19 cellular contexts compared by ENCODE assay signal in genomic region chr7:15174470-15174869, GRCh38.
DNase-seq lines count a peak whose midpoint lies in the region; ATAC-seq and TF ChIP-seq lines count a peak whose summit lies in the region.
"Had no signal": no experiment of that assay in that cellular context is flagged by ENCODE, and none has a peak within 500 bp of the region (broad histone marks: within the 10 kb centered on the region; RNA-seq: fewer than 3 reads in every experiment).

No MANE protein-coding gene starts in this region.

- H3K4me3 ChIP-seq in ACC112 (ENCODE audit: low read depth, low read length): 0 out of 2 replicates have a peak overlapping the region, but pooled peaks have one; percentile 61
- no peak overlapping the region for H3K4me3 ChIP-seq in Loucy (ENCODE audit: low read length, poor library complexity, severe bottlenecking)
- H3K4me3 ChIP-seq: A549, BLaER1 had no signal

- H3K4me3 Mint-ChIP-seq in activated naive CD4-positive, alpha-beta T cell treated with anti-CD3 and anti-CD28 coated beads, Interleukin-2, amount 10 ng/mL, durations not matched to agents 7 days and 5 days: no peak overlapping the region
- H3K4me3 Mint-ChIP-seq: CD14-positive monocyte; CD4-positive, alpha-beta memory T cell had no signal

- CTCF ChIA-PET in activated naive CD4-positive, alpha-beta T cell treated with anti-CD3 and anti-CD28 coated beads, Interleukin-2, amount 10 ng/mL, durations not matched to agents 7 days and 5 days (lab: Charles Lee): no interaction called here

- peaks cover 2% of the 10 kb centered on the region for H3K9me3 Mint-ChIP-seq in activated naive CD4-positive, alpha-beta T cell treated with anti-CD3 and anti-CD28 coated beads, Interleukin-2, amount 10 ng/mL, durations not matched to agents 7 days and 5 days

- H3K9ac ChIP-seq in Loucy (ENCODE audit: low read depth, low read length, poor library complexity, severe bottlenecking): no peak overlapping the region
- H3K9ac ChIP-seq: BLaER1 had no signal

- ATAC-seq in SK-N-SH treated with all-trans-retinoic acid at 6 μM for 48 hours (peak; percentile 54), left cardiac atrium (no peak)
- ATAC-seq: A549, HCT116 had no signal

- H3K4me1 Mint-ChIP-seq in activated naive CD4-positive, alpha-beta T cell treated with anti-CD3 and anti-CD28 coated beads, Interleukin-2, amount 10 ng/mL, durations not matched to agents 7 days and 5 days: no peaks in the 10 kb centered on the region
- H3K4me1 Mint-ChIP-seq: CD14-positive monocyte; CD4-positive, alpha-beta memory T cell had no signal

- DNase-seq in NCI-H146 (lab: John Stamatoyannopoulos, UW) (peak; percentile 1), NCI-H146 treated with DMSO at 0.1 percent for 48 hours (lab: John Stamatoyannopoulos, UW; ENCODE audit: unreplicated experiment) (no peak), DMS53 (lab: John Stamatoyannopoulos, UW) (no peak), left cardiac atrium (no peak)
- DNase-seq in activated naive CD4-positive, alpha-beta T cell treated with anti-CD3 and anti-CD28 coated beads, Interleukin-2, amount 10 ng/mL, durations not matched to agents 7 days and 5 days: no peak
- DNase-seq: CD4-positive, alpha-beta memory T cell; DMS153; DMS79 treated with DMSO at 0.1 percent for 48 hours; GF-D8; GOT3; H7 had no signal

- no peaks in the 10 kb centered on the region for H3K36me3 ChIP-seq in ACC112 (ENCODE audit: insufficient read depth, low read length)
- H3K36me3 ChIP-seq in Loucy (ENCODE audit: insufficient read depth, low read length): no peaks in the 10 kb centered on the region
- H3K36me3 ChIP-seq: BLaER1 had no signal

- intact Hi-C loops in left cardiac atrium (cut with DNase I): no loop called here

- H3K27me3 ChIP-seq in ACC112 (ENCODE audit: insufficient read depth, low read length): no peaks in the 10 kb centered on the region
- H3K27me3 ChIP-seq in Loucy (ENCODE audit: insufficient read depth, low read length, poor library complexity, severe bottlenecking): no peaks in the 10 kb centered on the region
- H3K27me3 ChIP-seq: BLaER1 had no signal

- peak overlapping the region; percentile 83 for H2AFZ ChIP-seq in ACC112 (ENCODE audit: low read length, unreplicated experiment)
- 0 out of 2 replicates have a peak overlapping the region, but pooled peaks have one; percentile 44 for H2AFZ ChIP-seq in Loucy (ENCODE audit: low read length)

- no peaks in the 10 kb centered on the region for H3K9me2 ChIP-seq in Loucy (replicated peaks; ENCODE audit: low read depth, low read length)

- H3K79me2 ChIP-seq in ACC112 (ENCODE audit: control insufficient read depth, insufficient read depth, low read length, unreplicated experiment) (no peaks in the 10 kb centered on the region), Loucy (ENCODE audit: insufficient read depth, low read length) (no peaks in the 10 kb centered on the region)

- H3F3A ChIP-seq in Loucy (ENCODE audit: low read depth): no peaks in the 10 kb centered on the region

- H3K27ac ChIP-seq in ACC112 (ENCODE audit: low read depth, low read length): no peak overlapping the region
- H3K27ac ChIP-seq: 22Rv1, A549, BLaER1 had no signal

- no peak overlapping the region for H3K4me2 ChIP-seq in Loucy (ENCODE audit: low read depth, low read length, poor library complexity, severe bottlenecking)
- H3K4me2 ChIP-seq: A549, BLaER1 had no signal

- H3K4me1 ChIP-seq in ACC112 (ENCODE audit: control insufficient read depth, insufficient read depth, low read length, unreplicated experiment): peaks cover 20% of the 10 kb centered on the region
- H3K4me1 ChIP-seq in Loucy (ENCODE audit: insufficient read depth, low read length, poor library complexity, severe bottlenecking): no peaks in the 10 kb centered on the region
- H3K4me1 ChIP-seq: A549, BLaER1 had no signal

- no peaks in the 10 kb centered on the region for H4K20me1 ChIP-seq in Loucy (ENCODE audit: insufficient read depth, low read length, poor library complexity, severe bottlenecking)
- H4K20me1 ChIP-seq: BLaER1 had no signal

- no peaks in the 10 kb centered on the region for H3K27me3 Mint-ChIP-seq in activated naive CD4-positive, alpha-beta T cell treated with anti-CD3 and anti-CD28 coated beads, Interleukin-2, amount 10 ng/mL, durations not matched to agents 7 days and 5 days
- H3K27me3 Mint-ChIP-seq: CD4-positive, alpha-beta memory T cell had no signal

- no peaks in the 10 kb centered on the region for H3K36me3 Mint-ChIP-seq in activated naive CD4-positive, alpha-beta T cell treated with anti-CD3 and anti-CD28 coated beads, Interleukin-2, amount 10 ng/mL, durations not matched to agents 7 days and 5 days
- H3K36me3 Mint-ChIP-seq: CD14-positive monocyte; CD4-positive, alpha-beta memory T cell had no signal

- no peak for TF ChIP-seq CTCF in Loucy (conservative IDR thresholded peaks at IDR 0.05; ENCODE audit: low read length)

- no peak overlapping the region for H3K27ac Mint-ChIP-seq in activated naive CD4-positive, alpha-beta T cell treated with anti-CD3 and anti-CD28 coated beads, Interleukin-2, amount 10 ng/mL, durations not matched to agents 7 days and 5 days
- H3K27ac Mint-ChIP-seq: CD14-positive monocyte; CD4-positive, alpha-beta memory T cell had no signal

- H3K9me3 ChIP-seq in Loucy (ENCODE audit: insufficient read depth, low read depth, low read length): no peaks in the 10 kb centered on the region
- H3K9me3 ChIP-seq: A549, BLaER1 had no signal

TF ChIP-seq in SK-N-SH treated with all-trans-retinoic acid at 6 μM for 48 hours, 23 proteins besides CTCF, POLR2A, EP300 and RAD21:
- TF ChIP-seq, protein P1, sequence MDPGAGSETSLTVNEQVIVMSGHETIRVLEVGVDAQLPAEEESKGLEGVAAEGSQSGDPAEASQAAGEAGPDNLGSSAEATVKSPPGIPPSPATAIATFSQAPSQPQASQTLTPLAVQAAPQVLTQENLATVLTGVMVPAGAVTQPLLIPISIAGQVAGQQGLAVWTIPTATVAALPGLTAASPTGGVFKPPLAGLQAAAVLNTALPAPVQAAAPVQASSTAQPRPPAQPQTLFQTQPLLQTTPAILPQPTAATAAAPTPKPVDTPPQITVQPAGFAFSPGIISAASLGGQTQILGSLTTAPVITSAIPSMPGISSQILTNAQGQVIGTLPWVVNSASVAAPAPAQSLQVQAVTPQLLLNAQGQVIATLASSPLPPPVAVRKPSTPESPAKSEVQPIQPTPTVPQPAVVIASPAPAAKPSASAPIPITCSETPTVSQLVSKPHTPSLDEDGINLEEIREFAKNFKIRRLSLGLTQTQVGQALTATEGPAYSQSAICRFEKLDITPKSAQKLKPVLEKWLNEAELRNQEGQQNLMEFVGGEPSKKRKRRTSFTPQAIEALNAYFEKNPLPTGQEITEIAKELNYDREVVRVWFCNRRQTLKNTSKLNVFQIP (CRISPR knock-in tag; IDR thresholded peaks at IDR 0.05; ENCODE audit: borderline replicate concordance, low read depth): no peak
- no peak for TF ChIP-seq OSR1 (CRISPR knock-in tag; IDR thresholded peaks at IDR 0.05)
- peak; percentile 88 for TF ChIP-seq ISL1 (CRISPR knock-in tag; IDR thresholded peaks at IDR 0.05)
- TF ChIP-seq ZFP3 (CRISPR knock-in tag; IDR thresholded peaks at IDR 0.05): 0 out of 2 replicates have a peak, but pooled peaks have one; percentile 35
- TF ChIP-seq TOX (CRISPR knock-in tag; IDR thresholded peaks at IDR 0.05; ENCODE audit: borderline replicate concordance): no peak
- no peak for TF ChIP-seq ZNF8 (CRISPR knock-in tag; IDR thresholded peaks at IDR 0.05)
- TF ChIP-seq GLIS3 (CRISPR knock-in tag; IDR thresholded peaks at IDR 0.05): no peak
- no peak for TF ChIP-seq RARB (CRISPR knock-in tag; IDR thresholded peaks at IDR 0.05)
- TF ChIP-seq ZNF70 (CRISPR knock-in tag; IDR thresholded peaks at IDR 0.05): no peak
- TF ChIP-seq, protein P2, sequence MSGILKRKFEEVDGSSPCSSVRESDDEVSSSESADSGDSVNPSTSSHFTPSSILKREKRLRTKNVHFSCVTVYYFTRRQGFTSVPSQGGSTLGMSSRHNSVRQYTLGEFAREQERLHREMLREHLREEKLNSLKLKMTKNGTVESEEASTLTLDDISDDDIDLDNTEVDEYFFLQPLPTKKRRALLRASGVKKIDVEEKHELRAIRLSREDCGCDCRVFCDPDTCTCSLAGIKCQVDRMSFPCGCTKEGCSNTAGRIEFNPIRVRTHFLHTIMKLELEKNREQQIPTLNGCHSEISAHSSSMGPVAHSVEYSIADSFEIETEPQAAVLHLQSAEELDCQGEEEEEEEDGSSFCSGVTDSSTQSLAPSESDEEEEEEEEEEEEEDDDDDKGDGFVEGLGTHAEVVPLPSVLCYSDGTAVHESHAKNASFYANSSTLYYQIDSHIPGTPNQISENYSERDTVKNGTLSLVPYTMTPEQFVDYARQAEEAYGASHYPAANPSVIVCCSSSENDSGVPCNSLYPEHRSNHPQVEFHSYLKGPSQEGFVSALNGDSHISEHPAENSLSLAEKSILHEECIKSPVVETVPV (CRISPR knock-in tag; IDR thresholded peaks at IDR 0.05): no peak
- TF ChIP-seq, protein P3, sequence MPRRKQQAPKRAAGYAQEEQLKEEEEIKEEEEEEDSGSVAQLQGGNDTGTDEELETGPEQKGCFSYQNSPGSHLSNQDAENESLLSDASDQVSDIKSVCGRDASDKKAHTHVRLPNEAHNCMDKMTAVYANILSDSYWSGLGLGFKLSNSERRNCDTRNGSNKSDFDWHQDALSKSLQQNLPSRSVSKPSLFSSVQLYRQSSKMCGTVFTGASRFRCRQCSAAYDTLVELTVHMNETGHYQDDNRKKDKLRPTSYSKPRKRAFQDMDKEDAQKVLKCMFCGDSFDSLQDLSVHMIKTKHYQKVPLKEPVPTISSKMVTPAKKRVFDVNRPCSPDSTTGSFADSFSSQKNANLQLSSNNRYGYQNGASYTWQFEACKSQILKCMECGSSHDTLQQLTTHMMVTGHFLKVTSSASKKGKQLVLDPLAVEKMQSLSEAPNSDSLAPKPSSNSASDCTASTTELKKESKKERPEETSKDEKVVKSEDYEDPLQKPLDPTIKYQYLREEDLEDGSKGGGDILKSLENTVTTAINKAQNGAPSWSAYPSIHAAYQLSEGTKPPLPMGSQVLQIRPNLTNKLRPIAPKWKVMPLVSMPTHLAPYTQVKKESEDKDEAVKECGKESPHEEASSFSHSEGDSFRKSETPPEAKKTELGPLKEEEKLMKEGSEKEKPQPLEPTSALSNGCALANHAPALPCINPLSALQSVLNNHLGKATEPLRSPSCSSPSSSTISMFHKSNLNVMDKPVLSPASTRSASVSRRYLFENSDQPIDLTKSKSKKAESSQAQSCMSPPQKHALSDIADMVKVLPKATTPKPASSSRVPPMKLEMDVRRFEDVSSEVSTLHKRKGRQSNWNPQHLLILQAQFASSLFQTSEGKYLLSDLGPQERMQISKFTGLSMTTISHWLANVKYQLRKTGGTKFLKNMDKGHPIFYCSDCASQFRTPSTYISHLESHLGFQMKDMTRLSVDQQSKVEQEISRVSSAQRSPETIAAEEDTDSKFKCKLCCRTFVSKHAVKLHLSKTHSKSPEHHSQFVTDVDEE (CRISPR knock-in tag; IDR thresholded peaks at IDR 0.05): no peak
TF ChIP-seq in SK-N-SH treated with all-trans-retinoic acid at 6 μM for 48 hours: peak in this region for 2.
